16 cellular contexts compared by ENCODE assay signal in the genomic region with DNA sequence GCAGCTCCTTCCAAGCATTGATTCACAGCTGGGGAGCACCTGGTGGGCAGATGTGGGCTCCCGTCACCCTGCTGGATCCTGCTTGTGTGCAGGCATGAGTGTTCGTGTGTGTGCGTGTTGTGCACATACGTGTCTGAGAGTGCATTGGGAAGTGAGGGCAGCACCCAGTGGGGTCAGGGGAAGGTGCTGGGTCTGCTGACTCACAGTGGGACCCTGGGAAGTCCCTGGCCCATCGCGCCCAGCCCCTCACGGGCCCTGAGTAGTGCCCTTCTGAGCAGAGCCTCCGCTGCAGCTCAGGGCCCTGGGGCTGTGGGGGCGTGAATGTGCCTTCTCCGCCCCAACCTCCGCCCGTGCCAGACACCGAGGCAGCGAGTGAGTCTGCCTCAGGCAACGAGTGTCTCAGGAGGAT.
A peak's percentile ranks its signal among the peaks of the same experiment; 100 is the strongest.
DNase-seq lines count a peak whose midpoint lies in the region; ATAC-seq and TF ChIP-seq lines count a peak whose summit lies in the region.
"Had no signal": no experiment of that assay in that cellular context is flagged by ENCODE, and none has a peak within 500 bp of the region (broad histone marks: within the 10 kb centered on the region; RNA-seq: fewer than 3 reads in every experiment).

No MANE protein-coding gene starts in this region.

- H3K36me3 ChIP-seq in brain microvascular endothelial cell (replicated peaks), result no peaks in the 10 kb centered on the region

- peaks cover 11% of the 10 kb centered on the region for H3K4me1 Mint-ChIP-seq in activated T-cell treated with anti-CD3 and anti-CD28 coated beads, Interleukin-2, amount 50 U/mL, for 24 hours (ENCODE audit: low read depth)
- H3K4me1 Mint-ChIP-seq: WTC11 had no signal

- no peak overlapping the region for H3K4me3 ChIP-seq in brain microvascular endothelial cell (ENCODE audit: low read depth, low read length)

- no peaks in the 10 kb centered on the region for H3K36me3 Mint-ChIP-seq in activated T-cell treated with anti-CD3 and anti-CD28 coated beads, Interleukin-2, amount 50 U/mL, for 24 hours (ENCODE audit: low read depth)
- H3K36me3 Mint-ChIP-seq: WTC11 had no signal

- no peak overlapping the region for H3K27ac Mint-ChIP-seq in activated T-cell treated with anti-CD3 and anti-CD28 coated beads, Interleukin-2, amount 50 U/mL, for 24 hours
- H3K27ac Mint-ChIP-seq: T-helper 1 cell treated with Interleukin-12 subunit alpha and Interleukin-12 subunit beta and Interleukin-4 antibody, amounts not matched to agents 30 μg/mL and 1 μg/mL, for 36 hours; WTC11 had no signal

- H3K9me3 Mint-ChIP-seq in activated T-cell treated with anti-CD3 and anti-CD28 coated beads, Interleukin-2, amount 50 U/mL, for 24 hours, result no peaks in the 10 kb centered on the region
- H3K9me3 Mint-ChIP-seq: T-helper 1 cell treated with Interleukin-12 subunit alpha and Interleukin-12 subunit beta and Interleukin-4 antibody, amounts not matched to agents 30 μg/mL and 1 μg/mL, for 36 hours; WTC11 had no signal

- H3K27me3 Mint-ChIP-seq in activated T-cell treated with anti-CD3 and anti-CD28 coated beads, Interleukin-2, amount 50 U/mL, for 24 hours, result peaks cover 6% of the 10 kb centered on the region

- ATAC-seq in GM18873 (IDR thresholded peaks at IDR 0.05; ENCODE audit: low FRiP score, unreplicated experiment), result peak; percentile 44
- peak; percentile 41 for ATAC-seq in HG02623 (IDR thresholded peaks at IDR 0.05; ENCODE audit: unreplicated experiment)
- ATAC-seq: WTC11 had no signal

- H3K4me3 Mint-ChIP-seq in activated T-cell treated with anti-CD3 and anti-CD28 coated beads, Interleukin-2, amount 50 U/mL, for 24 hours, result no peak overlapping the region
- H3K4me3 Mint-ChIP-seq: T-helper 1 cell treated with Interleukin-12 subunit alpha and Interleukin-12 subunit beta and Interleukin-4 antibody, amounts not matched to agents 30 μg/mL and 1 μg/mL, for 36 hours; WTC11 had no signal

- TF ChIP-seq CTCF in brain microvascular endothelial cell (IDR thresholded peaks at IDR 0.05; ENCODE audit: low read depth, low read length, missing control alignments), result no peak

- peak; percentile 34 for DNase-seq in DMS79 (lab: John Stamatoyannopoulos, UW)
- DNase-seq in islet precursor cell, result peak; percentile 86
- no peak for DNase-seq in NCI-H526 (lab: John Stamatoyannopoulos, UW)
- DNase-seq in central memory CD4-positive, alpha-beta T cell, result no peak
- DNase-seq in activated T-cell treated with anti-CD3 and anti-CD28 coated beads, Interleukin-2, amount 50 U/mL, for 24 hours, result no peak
- no peak for DNase-seq in brain microvascular endothelial cell
- DNase-seq: activated effector memory CD4-positive, alpha-beta T cell treated with anti-CD3 and anti-CD28 coated beads, Interleukin-2, amount 50 U/mL, for 16 hours; aorta; Calu3; NCI-H748 treated with DMSO at 0.1 percent for 48 hours; posterior cingulate gyrus; stimulated activated CD4-positive, alpha-beta T cell treated with anti-CD3 and anti-CD28 coated beads, Interleukin-15, amount 100 ng/mL, for 24 hours had no signal

- H3K27ac ChIP-seq in brain microvascular endothelial cell, result no peak overlapping the region

- in situ Hi-C loops in brain microvascular endothelial cell (cut with HindIII; ENCODE audit: low pct_ligation_motif_present, low sequenced_read_pairs), result no loop called here

- H3K27me3 ChIP-seq in brain microvascular endothelial cell (replicated peaks), result peaks cover 7% of the 10 kb centered on the region

Comparison
In these comparisons a context has a peak if more than half of its experiments do, and no peak if none do; other contexts are left out.
1. DNase-seq: peak in DMS79 (single experiment) and islet precursor cell (single experiment); none in NCI-H526 (0 of 2), central memory CD4-positive, alpha-beta T cell (single experiment), activated T-cell treated with anti-CD3 and anti-CD28 coated beads, Interleukin-2, amount 50 U/mL, for 24 hours (single experiment) and brain microvascular endothelial cell (single experiment).